In genomic region chr7:115676080-115676479, GRCh38 we compare ENCODE assay signal across 8 cellular contexts.
DNase-seq lines count a peak whose midpoint lies in the region; ATAC-seq and TF ChIP-seq lines count a peak whose summit lies in the region.

No MANE protein-coding gene starts in this region.

- no peaks in the 10 kb centered on the region for H4K20me1 ChIP-seq in neural cell (ENCODE audit: insufficient read depth)

- no peaks in the 10 kb centered on the region for H3K9me3 ChIP-seq in neural cell (ENCODE audit: low read length)

- TF ChIP-seq EP300 in neural cell (conservative IDR thresholded peaks at IDR 0.05; ENCODE audit: poor library complexity, severe bottlenecking), result no peak

- no peaks in the 10 kb centered on the region for H3K9me3 Mint-ChIP-seq in stimulated activated effector memory CD8-positive, alpha-beta T cell treated with anti-CD3 and anti-CD28 coated beads, Interleukin-12 subunit alpha, Interleukin-12 subunit beta, amount 100 ng/mL, for 72 hours
- no peaks in the 10 kb centered on the region for H3K9me3 Mint-ChIP-seq in immature natural killer cell

- no peak overlapping the region for H3K4me2 ChIP-seq in neural cell (ENCODE audit: low read length)

- H3K9me2 ChIP-seq in neural cell (ENCODE audit: insufficient read depth, low read length), result no peaks in the 10 kb centered on the region

- TF ChIP-seq RAD21 in neural cell (conservative IDR thresholded peaks at IDR 0.05), result peak; percentile 76

- H3K27ac Mint-ChIP-seq in stimulated activated effector memory CD8-positive, alpha-beta T cell treated with anti-CD3 and anti-CD28 coated beads, Interleukin-12 subunit alpha, Interleukin-12 subunit beta, amount 100 ng/mL, for 72 hours, result no peak overlapping the region
- H3K27ac Mint-ChIP-seq in immature natural killer cell, result no peak overlapping the region

- no peaks in the 10 kb centered on the region for H3K79me2 ChIP-seq in neural cell (replicated peaks; ENCODE audit: insufficient read depth, low read length)

- no peak overlapping the region for H3K27ac ChIP-seq in neural cell (ENCODE audit: low read length)

- H3K27me3 ChIP-seq in neural cell (ENCODE audit: insufficient read depth, low read depth, low read length), result no peaks in the 10 kb centered on the region

- H2AFZ ChIP-seq in neural cell (ENCODE audit: low read depth, low read length), result no peak overlapping the region

- H3K4me3 ChIP-seq in choroid plexus epithelial cell (ENCODE audit: low read depth, low read length) (no peak overlapping the region), neural cell (ENCODE audit: low read length) (no peak overlapping the region)

- H3K4me1 Mint-ChIP-seq in stimulated activated effector memory CD8-positive, alpha-beta T cell treated with anti-CD3 and anti-CD28 coated beads, Interleukin-12 subunit alpha, Interleukin-12 subunit beta, amount 100 ng/mL, for 72 hours, result no peaks in the 10 kb centered on the region
- H3K4me1 Mint-ChIP-seq in immature natural killer cell, result no peaks in the 10 kb centered on the region

- H3K27me3 Mint-ChIP-seq in immature natural killer cell (ENCODE audit: low read depth in 3 of 3), result no peaks in the 10 kb centered on the region

- no peaks in the 10 kb centered on the region for H3F3A ChIP-seq in neural cell (ENCODE audit: insufficient read depth, low read length, poor library complexity, severe bottlenecking)

- no peak overlapping the region for H3K4me3 Mint-ChIP-seq in stimulated activated effector memory CD8-positive, alpha-beta T cell treated with anti-CD3 and anti-CD28 coated beads, Interleukin-12 subunit alpha, Interleukin-12 subunit beta, amount 100 ng/mL, for 72 hours
- H3K4me3 Mint-ChIP-seq in immature natural killer cell, result no peak overlapping the region

- no peak overlapping the region for H3K9ac ChIP-seq in neural cell (ENCODE audit: low read length)

- no peaks in the 10 kb centered on the region for H3K36me3 Mint-ChIP-seq in stimulated activated effector memory CD8-positive, alpha-beta T cell treated with anti-CD3 and anti-CD28 coated beads, Interleukin-12 subunit alpha, Interleukin-12 subunit beta, amount 100 ng/mL, for 72 hours
- H3K36me3 Mint-ChIP-seq in immature natural killer cell, result no peaks in the 10 kb centered on the region

- DNase-seq in D341Med (ENCODE audit: low spot score) (peak; percentile 45), NCI-H1092 treated with DMSO at 0.1 percent for 48 hours (lab: John Stamatoyannopoulos, UW) (peak; percentile 80), choroid plexus epithelial cell (ENCODE audit: low read depth) (peak; percentile 80), omental fat pad (ENCODE audit: low spot score) (no peak), immature natural killer cell (no peak)
- no peak for DNase-seq in stimulated activated effector memory CD8-positive, alpha-beta T cell treated with anti-CD3 and anti-CD28 coated beads, Interleukin-12 subunit alpha, Interleukin-12 subunit beta, amount 100 ng/mL, for 72 hours (ENCODE audit: low spot score in 2 of 2)

- no peaks in the 10 kb centered on the region for H3K36me3 ChIP-seq in neural cell (ENCODE audit: insufficient read depth, low read length)

- TF ChIP-seq CTCF in choroid plexus epithelial cell (conservative IDR thresholded peaks at IDR 0.05; ENCODE audit: low read depth, low read length), result peak; percentile 70
- peak; percentile 66 for TF ChIP-seq CTCF in neural cell (IDR thresholded peaks at IDR 0.05; ENCODE audit: poor library complexity, severe bottlenecking)
- TF ChIP-seq CTCF in omental fat pad (IDR thresholded peaks at IDR 0.05), result no peak

- no peak for ATAC-seq in GM19351 (IDR thresholded peaks at IDR 0.05; ENCODE audit: unreplicated experiment)
- no peak for ATAC-seq in stimulated activated effector memory CD8-positive, alpha-beta T cell treated with anti-CD3 and anti-CD28 coated beads, Interleukin-12 subunit alpha, Interleukin-12 subunit beta, amount 100 ng/mL, for 72 hours
- ATAC-seq in omental fat pad (ENCODE audit: low FRiP score), result no peak

TF ChIP-seq in neural cell, 6 proteins besides CTCF, POLR2A, EP300 and RAD21:
- peak; percentile 71 for TF ChIP-seq SMC3 (conservative IDR thresholded peaks at IDR 0.05; ENCODE audit: poor library complexity)
- no peak for TF ChIP-seq MXI1 (conservative IDR thresholded peaks at IDR 0.05; ENCODE audit: poor library complexity, severe bottlenecking)

Comparison
In these comparisons a context has a peak if more than half of its experiments do, and no peak if none do; other contexts are left out.
1. DNase-seq: peak in D341Med (single experiment), NCI-H1092 treated with DMSO at 0.1 percent for 48 hours (single experiment) and choroid plexus epithelial cell (single experiment); none in stimulated activated effector memory CD8-positive, alpha-beta T cell treated with anti-CD3 and anti-CD28 coated beads, Interleukin-12 subunit alpha, Interleukin-12 subunit beta, amount 100 ng/mL, for 72 hours (0 of 2), omental fat pad (single experiment) and immature natural killer cell (0 of 3).
2. CTCF ChIP-seq: peak in choroid plexus epithelial cell (single experiment) and neural cell (single experiment); none in omental fat pad (0 of 3).